ENCODE assay signal across 13 cellular contexts in the genomic region with DNA sequence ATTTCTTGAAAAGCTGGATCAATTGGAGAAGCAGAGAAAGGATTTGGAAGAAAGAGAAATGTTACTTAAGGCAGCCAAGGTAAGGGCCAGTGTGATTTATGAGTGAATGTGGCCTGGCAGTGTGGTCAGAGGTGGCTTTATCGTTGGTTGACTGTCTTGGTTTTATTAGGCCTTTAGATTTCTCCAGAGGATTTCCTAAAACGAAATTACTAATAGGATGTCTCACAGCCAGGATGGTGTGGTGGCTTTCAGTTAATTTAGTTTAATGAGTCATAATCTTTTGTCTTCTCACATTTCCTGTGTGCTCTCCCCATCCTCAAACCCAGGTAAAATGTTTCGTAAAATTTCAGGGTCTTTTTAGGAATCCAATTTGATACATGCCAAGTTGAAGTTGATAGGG.
"Had no signal": no experiment of that assay in that cellular context is flagged by ENCODE, and none has a peak within 500 bp of the region (broad histone marks: within the 10 kb centered on the region; RNA-seq: fewer than 3 reads in every experiment).

No MANE protein-coding gene starts in this region.

- DNase-seq: activated CD4-positive, alpha-beta T cell treated with anti-CD3 and anti-CD28 coated beads for 36 hours; amniotic stem cell; brain microvascular endothelial cell; endodermal cell; head of caudate nucleus; sigmoid colon; stimulated activated CD4-positive, alpha-beta T cell treated with anti-CD3 and anti-CD28 coated beads, Interleukin-12 subunit alpha, Interleukin-12 subunit beta, amount 100 ng/mL, for 4 hours; stimulated activated naive CD4-positive, alpha-beta T cell; substantia nigra; transverse colon had no signal

- H3K27ac ChIP-seq: brain microvascular endothelial cell, sigmoid colon, transverse colon, VCaP had no signal

- H3K4me3 ChIP-seq: sigmoid colon, transverse colon had no signal

- H3K9me3 ChIP-seq: sigmoid colon, transverse colon had no signal

- H3K36me3 ChIP-seq: brain microvascular endothelial cell, transverse colon had no signal

- H3K27me3 ChIP-seq: brain microvascular endothelial cell, sigmoid colon, transverse colon had no signal

- ATAC-seq: activated CD4-positive, alpha-beta T cell treated with anti-CD3 and anti-CD28 coated beads for 36 hours; esophagus mucosa; left lobe of liver had no signal
